35 cellular contexts compared by ENCODE assay signal in genomic region chr6:31362751-31363150, GRCh38.
"Had no signal": no experiment of that assay in that cellular context is flagged by ENCODE, and none has a peak within 500 bp of the region (broad histone marks: within the 10 kb centered on the region; RNA-seq: fewer than 3 reads in every experiment).

No MANE protein-coding gene starts in this region.

- FAIRE-seq: bronchial epithelial cell, TTC549 had no signal

- H3K36me3 Mint-ChIP-seq: brain had no signal

- DNase-seq: activated B cell treated with CpG ODN at 0.5 μM for 24 hours; activated CD4-positive, alpha-beta memory T cell treated with anti-CD3 and anti-CD28 coated beads for 36 hours; activated CD4-positive, alpha-beta T cell treated with anti-CD3 and anti-CD28 coated beads for 4 hours; activated CD4-positive, alpha-beta T cell treated with anti-CD3 and anti-CD28 coated beads, Interleukin-2, amount 10 ng/mL, durations not matched to agents 7 days and 5 days; activated CD4-positive, CD25-positive, alpha-beta regulatory T cell treated with anti-CD3 and anti-CD28 coated beads, Interleukin-2, amount 50 U/mL, for 72 hours; activated CD8-positive, alpha-beta memory T cell treated with anti-CD3 and anti-CD28 coated beads, Interleukin-2, amount 50 U/mL, for 4 hours; activated CD8-positive, alpha-beta T cell treated with anti-CD3 and anti-CD28 coated beads for 36 hours; activated effector memory CD4-positive, alpha-beta T cell treated with anti-CD3 and anti-CD28 coated beads, Interleukin-2, amount 50 U/mL, for 16 hours; activated gamma-delta T cell treated with Interleukin-2 at 50 U/mL for 16 hours; activated naive CD4-positive, alpha-beta T cell; activated naive CD4-positive, alpha-beta T cell treated with anti-CD3 and anti-CD28 coated beads for 36 hours; activated naive CD4-positive, alpha-beta T cell treated with anti-CD3 and anti-CD28 coated beads, Interleukin-2, amount 50 U/mL, for 16 hours; activated naive CD8-positive, alpha-beta T cell treated with anti-CD3 and anti-CD28 coated beads for 36 hours; activated T-cell treated with anti-CD3 and anti-CD28 coated beads for 4 hours; activated T-cell treated with anti-CD3 and anti-CD28 coated beads, Interleukin-2, amount 50 U/mL, for 1 hour; activated T-cell treated with anti-CD3 and anti-CD28 coated beads, Interleukin-2, amount 50 U/mL, for 4 hours; activated T-cell treated with anti-CD3 and anti-CD28 coated beads, Interleukin-2, amount 50 U/mL, for 72 hours; adrenal gland; amniotic stem cell; aorta; cerebellar nuclear complex; T-helper 1 cell; T-helper 2 cell; T-helper 9 cell had no signal

- H3K36me3 ChIP-seq: adrenal gland, cardiac muscle cell had no signal

- H3K4me3 Mint-ChIP-seq: activated B cell treated with CpG ODN at 0.5 μM for 24 hours; activated CD4-positive, alpha-beta memory T cell treated with anti-CD3 and anti-CD28 coated beads for 36 hours; activated CD4-positive, alpha-beta T cell treated with anti-CD3 and anti-CD28 coated beads, Interleukin-2, amount 10 ng/mL, durations not matched to agents 7 days and 5 days; activated CD8-positive, alpha-beta T cell treated with anti-CD3 and anti-CD28 coated beads for 36 hours; activated naive CD4-positive, alpha-beta T cell treated with anti-CD3 and anti-CD28 coated beads for 36 hours; activated naive CD8-positive, alpha-beta T cell treated with anti-CD3 and anti-CD28 coated beads for 36 hours; activated T-cell treated with anti-CD3 and anti-CD28 coated beads, Interleukin-2, amount 50 U/mL, for 4 hours; activated T-cell treated with anti-CD3 and anti-CD28 coated beads, Interleukin-2, amount 50 U/mL, for 72 hours; activated T-helper 1 cell treated with anti-CD3 and anti-CD28 coated beads, Interleukin-12 subunit alpha, Interleukin-12 subunit beta, Interleukin-2, Interleukin-4 antibody, amounts not matched to agents 30 ng/mL and 10 ng/mL and 1 ng/mL, durations not matched to agents 14 hours and 24 hours and 36 hours; activated T-helper 17 cell treated with anti-CD3 and anti-CD28 coated beads, Interleukin-2, amount 50 U/mL, for 72 hours; central memory CD8-positive, alpha-beta T cell; T-helper 1 cell treated with Interleukin-12 subunit alpha and Interleukin-12 subunit beta and Interleukin-4 antibody, amounts not matched to agents 30 μg/mL and 1 μg/mL, for 36 hours; T-helper 2 cell treated with Interferon-gamma antibody and Interleukin-4, amounts not matched to agents 5 μg/mL and 100 μg/mL, for 36 hours had no signal

- H3K4me1 ChIP-seq: adrenal gland had no signal

- H3K9me3 ChIP-seq: adrenal gland had no signal

- H3K9me3 Mint-ChIP-seq: activated B cell treated with CpG ODN at 0.5 μM for 24 hours; activated CD4-positive, alpha-beta memory T cell treated with anti-CD3 and anti-CD28 coated beads for 36 hours; activated CD4-positive, alpha-beta T cell treated with anti-CD3 and anti-CD28 coated beads, Interleukin-2, amount 10 ng/mL, durations not matched to agents 7 days and 5 days; activated T-cell treated with anti-CD3 and anti-CD28 coated beads, Interleukin-2, amount 50 U/mL, for 4 hours; activated T-helper 17 cell treated with anti-CD3 and anti-CD28 coated beads, Interleukin-2, amount 50 U/mL, for 72 hours; central memory CD8-positive, alpha-beta T cell had no signal

- H3K27me3 Mint-ChIP-seq: activated T-helper 17 cell treated with anti-CD3 and anti-CD28 coated beads, Interleukin-2, amount 50 U/mL, for 72 hours; central memory CD8-positive, alpha-beta T cell had no signal

- H3K4me3 ChIP-seq: adrenal gland, cardiac muscle cell had no signal

- H3K27ac Mint-ChIP-seq: activated B cell treated with CpG ODN at 0.5 μM for 24 hours; activated CD4-positive, alpha-beta memory T cell treated with anti-CD3 and anti-CD28 coated beads for 36 hours; activated CD4-positive, alpha-beta T cell treated with anti-CD3 and anti-CD28 coated beads, Interleukin-2, amount 10 ng/mL, durations not matched to agents 7 days and 5 days; activated CD8-positive, alpha-beta T cell treated with anti-CD3 and anti-CD28 coated beads for 36 hours; activated naive CD4-positive, alpha-beta T cell treated with anti-CD3 and anti-CD28 coated beads for 36 hours; activated naive CD4-positive, alpha-beta T cell treated with anti-CD3 and anti-CD28 coated beads, Interleukin-2, amount 50 U/mL, for 72 hours; activated naive CD8-positive, alpha-beta T cell treated with anti-CD3 and anti-CD28 coated beads for 36 hours; activated T-cell treated with anti-CD3 and anti-CD28 coated beads, Interleukin-2, amount 50 U/mL, for 72 hours; activated T-helper 1 cell treated with anti-CD3 and anti-CD28 coated beads, Interleukin-12 subunit alpha, Interleukin-12 subunit beta, Interleukin-2, Interleukin-4 antibody, amounts not matched to agents 30 ng/mL and 10 ng/mL and 1 ng/mL, durations not matched to agents 14 hours and 24 hours and 36 hours; activated T-helper 17 cell treated with anti-CD3 and anti-CD28 coated beads, Interleukin-2, amount 50 U/mL, for 72 hours; brain; T-helper 1 cell treated with Interleukin-12 subunit alpha and Interleukin-12 subunit beta and Interleukin-4 antibody, amounts not matched to agents 30 μg/mL and 1 μg/mL, for 36 hours; T-helper 2 cell treated with Interferon-gamma antibody and Interleukin-4, amounts not matched to agents 5 μg/mL and 100 μg/mL, for 36 hours had no signal

- ATAC-seq: activated CD8-positive, alpha-beta T cell treated with anti-CD3 and anti-CD28 coated beads for 36 hours; activated naive CD4-positive, alpha-beta T cell treated with anti-CD3 and anti-CD28 coated beads, Interleukin-2, amount 50 U/mL, for 72 hours; activated T-cell treated with anti-CD3 and anti-CD28 coated beads, Interleukin-2, amount 50 U/mL, for 4 hours; activated T-cell treated with anti-CD3 and anti-CD28 coated beads, Interleukin-2, amount 50 U/mL, for 72 hours; activated T-helper 17 cell treated with anti-CD3 and anti-CD28 coated beads, Interleukin-2, amount 50 U/mL, for 72 hours had no signal

- H3K27ac ChIP-seq: adrenal gland, cardiac muscle cell, VCaP had no signal
